In the genomic region with DNA sequence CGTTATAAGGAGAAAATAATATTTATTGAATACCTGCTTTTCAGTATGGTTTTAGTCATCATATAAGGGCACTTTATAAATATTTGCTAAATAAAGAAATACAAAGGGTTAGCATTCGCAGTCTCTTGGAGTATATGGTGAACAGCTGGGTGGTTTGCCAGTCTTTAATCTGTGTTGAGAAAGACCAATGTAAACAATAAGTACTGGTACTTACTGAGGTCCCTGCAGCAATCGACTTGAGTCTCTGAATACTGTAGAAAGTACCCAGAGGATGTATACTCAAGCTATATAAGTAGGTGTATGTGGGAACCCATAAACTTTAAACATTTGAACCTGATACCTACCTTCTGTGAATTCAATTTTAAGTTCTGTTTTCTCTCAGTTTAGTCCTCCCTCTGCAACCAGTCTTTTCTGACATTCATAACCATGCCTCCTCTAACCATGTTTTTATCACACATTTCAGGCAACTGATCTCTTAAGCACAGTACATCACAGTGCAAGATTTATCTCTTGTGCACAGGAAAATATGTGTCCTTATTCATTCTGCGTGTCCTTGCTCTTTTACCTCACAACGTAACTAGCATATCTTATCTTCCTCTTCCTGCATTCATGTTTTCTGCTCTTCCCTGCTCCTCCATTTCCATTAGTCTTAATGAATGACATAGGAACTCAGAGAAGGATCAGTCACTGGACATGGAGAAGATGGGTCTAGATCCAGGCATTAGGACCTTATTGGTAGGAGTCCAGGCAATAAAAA, we compare ENCODE assay signal across 1 cellular context.
TF ChIP-seq lines count a peak whose summit lies in the region.

No MANE protein-coding gene starts in this region.

TF ChIP-seq in H1, 55 proteins besides CTCF, POLR2A, EP300 and RAD21:
- no peak for TF ChIP-seq SP1 (IDR thresholded peaks at IDR 0.05; ENCODE audit: low read depth, low read length)
- TF ChIP-seq ZNF274 (IDR thresholded peaks at IDR 0.05; ENCODE audit: borderline replicate concordance, extremely low read depth, low read length), result no peak
- TF ChIP-seq EZH2 (IDR thresholded peaks at IDR 0.05; ENCODE audit: low read depth, low read length, severe bottlenecking), result no peak
- TF ChIP-seq TCF12 (IDR thresholded peaks at IDR 0.05; ENCODE audit: low read depth, low read length), result no peak
- no peak for TF ChIP-seq CTBP2 (IDR thresholded peaks at IDR 0.05; ENCODE audit: borderline replicate concordance, insufficient read depth, insufficient read length, low read length)
- TF ChIP-seq CEBPB (IDR thresholded peaks at IDR 0.05; ENCODE audit: low read depth, low read length), result no peak
- no peak for TF ChIP-seq KDM1A (IDR thresholded peaks at IDR 0.05; ENCODE audit: borderline replicate concordance, low read length)
- no peak for TF ChIP-seq MAFK (IDR thresholded peaks at IDR 0.05; ENCODE audit: low read depth, low read length)
- TF ChIP-seq SIX5 (IDR thresholded peaks at IDR 0.05; ENCODE audit: low read depth, low read length), result no peak
- TF ChIP-seq CHD1 (IDR thresholded peaks at IDR 0.05; ENCODE audit: low read depth, low read length), result no peak
- TF ChIP-seq JUND (IDR thresholded peaks at IDR 0.05; ENCODE audit: low read length), result no peak
- no peak for TF ChIP-seq KDM5A (IDR thresholded peaks at IDR 0.05; ENCODE audit: low read length)
- no peak for TF ChIP-seq HDAC6 (IDR thresholded peaks at IDR 0.05; ENCODE audit: low read depth, low read length)
- no peak for TF ChIP-seq BRCA1 (IDR thresholded peaks at IDR 0.05; ENCODE audit: low read depth, low read length)
- TF ChIP-seq, protein P1, sequence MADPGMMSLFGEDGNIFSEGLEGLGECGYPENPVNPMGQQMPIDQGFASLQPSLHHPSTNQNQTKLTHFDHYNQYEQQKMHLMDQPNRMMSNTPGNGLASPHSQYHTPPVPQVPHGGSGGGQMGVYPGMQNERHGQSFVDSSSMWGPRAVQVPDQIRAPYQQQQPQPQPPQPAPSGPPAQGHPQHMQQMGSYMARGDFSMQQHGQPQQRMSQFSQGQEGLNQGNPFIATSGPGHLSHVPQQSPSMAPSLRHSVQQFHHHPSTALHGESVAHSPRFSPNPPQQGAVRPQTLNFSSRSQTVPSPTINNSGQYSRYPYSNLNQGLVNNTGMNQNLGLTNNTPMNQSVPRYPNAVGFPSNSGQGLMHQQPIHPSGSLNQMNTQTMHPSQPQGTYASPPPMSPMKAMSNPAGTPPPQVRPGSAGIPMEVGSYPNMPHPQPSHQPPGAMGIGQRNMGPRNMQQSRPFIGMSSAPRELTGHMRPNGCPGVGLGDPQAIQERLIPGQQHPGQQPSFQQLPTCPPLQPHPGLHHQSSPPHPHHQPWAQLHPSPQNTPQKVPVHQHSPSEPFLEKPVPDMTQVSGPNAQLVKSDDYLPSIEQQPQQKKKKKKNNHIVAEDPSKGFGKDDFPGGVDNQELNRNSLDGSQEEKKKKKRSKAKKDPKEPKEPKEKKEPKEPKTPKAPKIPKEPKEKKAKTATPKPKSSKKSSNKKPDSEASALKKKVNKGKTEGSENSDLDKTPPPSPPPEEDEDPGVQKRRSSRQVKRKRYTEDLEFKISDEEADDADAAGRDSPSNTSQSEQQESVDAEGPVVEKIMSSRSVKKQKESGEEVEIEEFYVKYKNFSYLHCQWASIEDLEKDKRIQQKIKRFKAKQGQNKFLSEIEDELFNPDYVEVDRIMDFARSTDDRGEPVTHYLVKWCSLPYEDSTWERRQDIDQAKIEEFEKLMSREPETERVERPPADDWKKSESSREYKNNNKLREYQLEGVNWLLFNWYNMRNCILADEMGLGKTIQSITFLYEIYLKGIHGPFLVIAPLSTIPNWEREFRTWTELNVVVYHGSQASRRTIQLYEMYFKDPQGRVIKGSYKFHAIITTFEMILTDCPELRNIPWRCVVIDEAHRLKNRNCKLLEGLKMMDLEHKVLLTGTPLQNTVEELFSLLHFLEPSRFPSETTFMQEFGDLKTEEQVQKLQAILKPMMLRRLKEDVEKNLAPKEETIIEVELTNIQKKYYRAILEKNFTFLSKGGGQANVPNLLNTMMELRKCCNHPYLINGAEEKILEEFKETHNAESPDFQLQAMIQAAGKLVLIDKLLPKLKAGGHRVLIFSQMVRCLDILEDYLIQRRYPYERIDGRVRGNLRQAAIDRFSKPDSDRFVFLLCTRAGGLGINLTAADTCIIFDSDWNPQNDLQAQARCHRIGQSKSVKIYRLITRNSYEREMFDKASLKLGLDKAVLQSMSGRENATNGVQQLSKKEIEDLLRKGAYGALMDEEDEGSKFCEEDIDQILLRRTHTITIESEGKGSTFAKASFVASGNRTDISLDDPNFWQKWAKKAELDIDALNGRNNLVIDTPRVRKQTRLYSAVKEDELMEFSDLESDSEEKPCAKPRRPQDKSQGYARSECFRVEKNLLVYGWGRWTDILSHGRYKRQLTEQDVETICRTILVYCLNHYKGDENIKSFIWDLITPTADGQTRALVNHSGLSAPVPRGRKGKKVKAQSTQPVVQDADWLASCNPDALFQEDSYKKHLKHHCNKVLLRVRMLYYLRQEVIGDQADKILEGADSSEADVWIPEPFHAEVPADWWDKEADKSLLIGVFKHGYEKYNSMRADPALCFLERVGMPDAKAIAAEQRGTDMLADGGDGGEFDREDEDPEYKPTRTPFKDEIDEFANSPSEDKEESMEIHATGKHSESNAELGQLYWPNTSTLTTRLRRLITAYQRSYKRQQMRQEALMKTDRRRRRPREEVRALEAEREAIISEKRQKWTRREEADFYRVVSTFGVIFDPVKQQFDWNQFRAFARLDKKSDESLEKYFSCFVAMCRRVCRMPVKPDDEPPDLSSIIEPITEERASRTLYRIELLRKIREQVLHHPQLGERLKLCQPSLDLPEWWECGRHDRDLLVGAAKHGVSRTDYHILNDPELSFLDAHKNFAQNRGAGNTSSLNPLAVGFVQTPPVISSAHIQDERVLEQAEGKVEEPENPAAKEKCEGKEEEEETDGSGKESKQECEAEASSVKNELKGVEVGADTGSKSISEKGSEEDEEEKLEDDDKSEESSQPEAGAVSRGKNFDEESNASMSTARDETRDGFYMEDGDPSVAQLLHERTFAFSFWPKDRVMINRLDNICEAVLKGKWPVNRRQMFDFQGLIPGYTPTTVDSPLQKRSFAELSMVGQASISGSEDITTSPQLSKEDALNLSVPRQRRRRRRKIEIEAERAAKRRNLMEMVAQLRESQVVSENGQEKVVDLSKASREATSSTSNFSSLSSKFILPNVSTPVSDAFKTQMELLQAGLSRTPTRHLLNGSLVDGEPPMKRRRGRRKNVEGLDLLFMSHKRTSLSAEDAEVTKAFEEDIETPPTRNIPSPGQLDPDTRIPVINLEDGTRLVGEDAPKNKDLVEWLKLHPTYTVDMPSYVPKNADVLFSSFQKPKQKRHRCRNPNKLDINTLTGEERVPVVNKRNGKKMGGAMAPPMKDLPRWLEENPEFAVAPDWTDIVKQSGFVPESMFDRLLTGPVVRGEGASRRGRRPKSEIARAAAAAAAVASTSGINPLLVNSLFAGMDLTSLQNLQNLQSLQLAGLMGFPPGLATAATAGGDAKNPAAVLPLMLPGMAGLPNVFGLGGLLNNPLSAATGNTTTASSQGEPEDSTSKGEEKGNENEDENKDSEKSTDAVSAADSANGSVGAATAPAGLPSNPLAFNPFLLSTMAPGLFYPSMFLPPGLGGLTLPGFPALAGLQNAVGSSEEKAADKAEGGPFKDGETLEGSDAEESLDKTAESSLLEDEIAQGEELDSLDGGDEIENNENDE (IDR thresholded peaks at IDR 0.05; ENCODE audit: insufficient replicate concordance, low read length), result no peak
- no peak for TF ChIP-seq SRF (IDR thresholded peaks at IDR 0.05; ENCODE audit: low read depth, low read length)
- TF ChIP-seq TAF7 (optimal IDR thresholded peaks at IDR 0.05; ENCODE audit: borderline replicate concordance, low read depth, low read length), result no peak
- no peak for TF ChIP-seq SIN3A (conservative IDR thresholded peaks at IDR 0.05 in 1 of 2, IDR thresholded peaks at IDR 0.05 in 1 of 2; ENCODE audit: low read depth in 1 of 2, low read length in 2 of 2)
- no peak for TF ChIP-seq BCL11A (IDR thresholded peaks at IDR 0.05; ENCODE audit: low read depth in 2 of 2, low read length in 2 of 2)
TF ChIP-seq in H1: peak in this region for 0.
